ENCODE assay signal across 1 cellular context in the genomic region with DNA sequence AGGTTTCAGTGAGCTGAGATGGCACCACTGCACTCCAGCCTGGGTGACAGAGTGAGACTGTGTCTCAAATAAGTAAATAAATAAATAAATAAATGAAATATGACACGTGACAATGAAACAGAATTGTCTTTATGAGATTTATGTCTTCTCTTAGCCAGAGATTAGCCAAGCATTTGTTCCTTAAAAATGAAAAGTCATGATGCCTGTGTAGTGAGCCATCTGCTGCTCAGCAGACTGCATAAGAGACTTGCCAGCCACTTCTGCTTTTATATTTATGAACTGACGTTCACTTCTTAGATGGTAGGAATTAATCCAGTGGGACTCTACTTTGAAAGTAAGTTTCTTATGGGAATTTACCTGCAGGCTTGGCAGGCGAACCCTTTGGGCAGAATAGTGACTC.
TF ChIP-seq lines count a peak whose summit lies in the region.

No MANE protein-coding gene starts in this region.

TF ChIP-seq in GM23338, 12 proteins besides CTCF, POLR2A, EP300 and RAD21 (continued from another document):
- TF ChIP-seq, protein P1, sequence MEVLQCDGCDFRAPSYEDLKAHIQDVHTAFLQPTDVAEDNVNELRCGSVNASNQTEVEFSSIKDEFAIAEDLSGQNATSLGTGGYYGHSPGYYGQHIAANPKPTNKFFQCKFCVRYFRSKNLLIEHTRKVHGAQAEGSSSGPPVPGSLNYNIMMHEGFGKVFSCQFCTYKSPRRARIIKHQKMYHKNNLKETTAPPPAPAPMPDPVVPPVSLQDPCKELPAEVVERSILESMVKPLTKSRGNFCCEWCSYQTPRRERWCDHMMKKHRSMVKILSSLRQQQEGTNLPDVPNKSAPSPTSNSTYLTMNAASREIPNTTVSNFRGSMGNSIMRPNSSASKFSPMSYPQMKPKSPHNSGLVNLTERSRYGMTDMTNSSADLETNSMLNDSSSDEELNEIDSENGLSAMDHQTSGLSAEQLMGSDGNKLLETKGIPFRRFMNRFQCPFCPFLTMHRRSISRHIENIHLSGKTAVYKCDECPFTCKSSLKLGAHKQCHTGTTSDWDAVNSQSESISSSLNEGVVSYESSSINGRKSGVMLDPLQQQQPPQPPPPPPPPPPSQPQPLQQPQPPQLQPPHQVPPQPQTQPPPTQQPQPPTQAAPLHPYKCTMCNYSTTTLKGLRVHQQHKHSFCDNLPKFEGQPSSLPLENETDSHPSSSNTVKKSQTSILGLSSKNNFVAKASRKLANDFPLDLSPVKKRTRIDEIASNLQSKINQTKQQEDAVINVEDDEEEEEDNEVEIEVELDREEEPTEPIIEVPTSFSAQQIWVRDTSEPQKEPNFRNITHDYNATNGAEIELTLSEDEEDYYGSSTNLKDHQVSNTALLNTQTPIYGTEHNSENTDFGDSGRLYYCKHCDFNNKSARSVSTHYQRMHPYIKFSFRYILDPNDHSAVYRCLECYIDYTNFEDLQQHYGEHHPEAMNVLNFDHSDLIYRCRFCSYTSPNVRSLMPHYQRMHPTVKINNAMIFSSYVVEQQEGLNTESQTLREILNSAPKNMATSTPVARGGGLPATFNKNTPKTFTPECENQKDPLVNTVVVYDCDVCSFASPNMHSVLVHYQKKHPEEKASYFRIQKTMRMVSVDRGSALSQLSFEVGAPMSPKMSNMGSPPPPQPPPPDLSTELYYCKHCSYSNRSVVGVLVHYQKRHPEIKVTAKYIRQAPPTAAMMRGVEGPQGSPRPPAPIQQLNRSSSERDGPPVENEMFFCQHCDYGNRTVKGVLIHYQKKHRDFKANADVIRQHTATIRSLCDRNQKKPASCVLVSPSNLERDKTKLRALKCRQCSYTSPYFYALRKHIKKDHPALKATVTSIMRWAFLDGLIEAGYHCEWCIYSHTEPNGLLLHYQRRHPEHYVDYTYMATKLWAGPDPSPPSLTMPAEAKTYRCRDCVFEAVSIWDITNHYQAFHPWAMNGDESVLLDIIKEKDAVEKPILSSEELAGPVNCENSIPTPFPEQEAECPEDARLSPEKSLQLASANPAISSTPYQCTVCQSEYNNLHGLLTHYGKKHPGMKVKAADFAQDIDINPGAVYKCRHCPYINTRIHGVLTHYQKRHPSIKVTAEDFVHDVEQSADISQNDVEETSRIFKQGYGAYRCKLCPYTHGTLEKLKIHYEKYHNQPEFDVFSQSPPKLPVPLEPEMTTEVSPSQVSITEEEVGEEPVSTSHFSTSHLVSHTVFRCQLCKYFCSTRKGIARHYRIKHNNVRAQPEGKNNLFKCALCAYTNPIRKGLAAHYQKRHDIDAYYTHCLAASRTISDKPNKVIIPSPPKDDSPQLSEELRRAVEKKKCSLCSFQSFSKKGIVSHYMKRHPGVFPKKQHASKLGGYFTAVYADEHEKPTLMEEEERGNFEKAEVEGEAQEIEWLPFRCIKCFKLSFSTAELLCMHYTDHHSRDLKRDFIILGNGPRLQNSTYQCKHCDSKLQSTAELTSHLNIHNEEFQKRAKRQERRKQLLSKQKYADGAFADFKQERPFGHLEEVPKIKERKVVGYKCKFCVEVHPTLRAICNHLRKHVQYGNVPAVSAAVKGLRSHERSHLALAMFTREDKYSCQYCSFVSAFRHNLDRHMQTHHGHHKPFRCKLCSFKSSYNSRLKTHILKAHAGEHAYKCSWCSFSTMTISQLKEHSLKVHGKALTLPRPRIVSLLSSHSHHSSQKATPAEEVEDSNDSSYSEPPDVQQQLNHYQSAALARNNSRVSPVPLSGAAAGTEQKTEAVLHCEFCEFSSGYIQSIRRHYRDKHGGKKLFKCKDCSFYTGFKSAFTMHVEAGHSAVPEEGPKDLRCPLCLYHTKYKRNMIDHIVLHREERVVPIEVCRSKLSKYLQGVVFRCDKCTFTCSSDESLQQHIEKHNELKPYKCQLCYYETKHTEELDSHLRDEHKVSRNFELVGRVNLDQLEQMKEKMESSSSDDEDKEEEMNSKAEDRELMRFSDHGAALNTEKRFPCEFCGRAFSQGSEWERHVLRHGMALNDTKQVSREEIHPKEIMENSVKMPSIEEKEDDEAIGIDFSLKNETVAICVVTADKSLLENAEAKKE (CRISPR knock-in tag; IDR thresholded peaks at IDR 0.05): no peak
- TF ChIP-seq EZH2phosphoT487 (IDR thresholded peaks at IDR 0.05; ENCODE audit: unreplicated experiment) (no peak), STAT1 (IDR thresholded peaks at IDR 0.05; ENCODE audit: unreplicated experiment) (no peak), ZNF114 (CRISPR knock-in tag; IDR thresholded peaks at IDR 0.05) (no peak), EZH2 (IDR thresholded peaks at IDR 0.05; ENCODE audit: low read depth, unreplicated experiment) (no peak), POLR2AphosphoS5 (IDR thresholded peaks at IDR 0.05; ENCODE audit: low read depth) (no peak), CREB1 (CRISPR knock-in tag; IDR thresholded peaks at IDR 0.05; ENCODE audit: low read depth) (no peak), JUNB (IDR thresholded peaks at IDR 0.05; ENCODE audit: unreplicated experiment) (no peak), NANOG (IDR thresholded peaks at IDR 0.05; ENCODE audit: borderline replicate concordance) (no peak)
- TF ChIP-seq, protein P2, sequence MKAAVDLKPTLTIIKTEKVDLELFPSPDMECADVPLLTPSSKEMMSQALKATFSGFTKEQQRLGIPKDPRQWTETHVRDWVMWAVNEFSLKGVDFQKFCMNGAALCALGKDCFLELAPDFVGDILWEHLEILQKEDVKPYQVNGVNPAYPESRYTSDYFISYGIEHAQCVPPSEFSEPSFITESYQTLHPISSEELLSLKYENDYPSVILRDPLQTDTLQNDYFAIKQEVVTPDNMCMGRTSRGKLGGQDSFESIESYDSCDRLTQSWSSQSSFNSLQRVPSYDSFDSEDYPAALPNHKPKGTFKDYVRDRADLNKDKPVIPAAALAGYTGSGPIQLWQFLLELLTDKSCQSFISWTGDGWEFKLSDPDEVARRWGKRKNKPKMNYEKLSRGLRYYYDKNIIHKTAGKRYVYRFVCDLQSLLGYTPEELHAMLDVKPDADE (IDR thresholded peaks at IDR 0.05): no peak
